8 cellular contexts compared by ENCODE assay signal in genomic region chr5:170623576-170624181, GRCh38.
DNase-seq lines count a peak whose midpoint lies in the region; ATAC-seq and TF ChIP-seq lines count a peak whose summit lies in the region.

No MANE protein-coding gene starts in this region.

- no peak overlapping the region for H3K27ac ChIP-seq in SK-N-SH (ENCODE audit: low read depth in 2 of 2, low read length in 1 of 2)

- peaks cover 2% of the 10 kb centered on the region for H3K27me3 Mint-ChIP-seq in activated T-helper 1 cell treated with anti-CD3 and anti-CD28 coated beads, Interleukin-12 subunit alpha, Interleukin-12 subunit beta, Interleukin-2, Interleukin-4 antibody, amounts not matched to agents 30 ng/mL and 10 ng/mL and 1 ng/mL, durations not matched to agents 14 hours and 24 hours and 36 hours (ENCODE audit: insufficient read depth)

- peak; percentile 83 for DNase-seq in DMS 273 (lab: John Stamatoyannopoulos, UW; ENCODE audit: unreplicated experiment)
- DNase-seq in SK-N-SH: peak; percentile 63
- peak; percentile 70 for DNase-seq in fibroblast of pulmonary artery (ENCODE audit: low read depth)
- DNase-seq in retina: peak; percentile 60
- DNase-seq in DMS79 (lab: John Stamatoyannopoulos, UW): no peak
- DNase-seq in middle frontal gyrus (ENCODE audit: extremely low spot score, low spot score): no peak
- no peak for DNase-seq in activated T-helper 1 cell treated with anti-CD3 and anti-CD28 coated beads, Interleukin-12 subunit alpha, Interleukin-12 subunit beta, Interleukin-2, Interleukin-4 antibody, amounts not matched to agents 30 ng/mL and 10 ng/mL and 1 ng/mL, durations not matched to agents 14 hours and 24 hours and 36 hours (ENCODE audit: low spot score)

- intact Hi-C loops in activated T-helper 1 cell treated with anti-CD3 and anti-CD28 coated beads, Interleukin-12 subunit alpha, Interleukin-12 subunit beta, Interleukin-2, Interleukin-4 antibody, amounts not matched to agents 30 ng/mL and 10 ng/mL and 1 ng/mL, durations not matched to agents 14 hours and 24 hours and 36 hours (cut with micrococcal nuclease): loop anchor here (1.0 to 5.0 kb wide), 3 partner anchors 19 to 396 kb away; no protein-coding TSS in a partner anchor

- H3K4me3 ChIP-seq in SK-N-SH (ENCODE audit: low read depth in 2 of 2, low read length in 1 of 2) (no peak overlapping the region; a peak in 1 of 4 replicates), fibroblast of pulmonary artery (replicated peaks; ENCODE audit: low read depth, low read length) (no peak overlapping the region)

- H3K4me1 Mint-ChIP-seq in activated T-helper 1 cell treated with anti-CD3 and anti-CD28 coated beads, Interleukin-12 subunit alpha, Interleukin-12 subunit beta, Interleukin-2, Interleukin-4 antibody, amounts not matched to agents 30 ng/mL and 10 ng/mL and 1 ng/mL, durations not matched to agents 14 hours and 24 hours and 36 hours (ENCODE audit: low read depth): no peaks in the 10 kb centered on the region

- H3K9me3 ChIP-seq in SK-N-SH: no peaks in the 10 kb centered on the region

- no peaks in the 10 kb centered on the region for H3F3A ChIP-seq in SK-N-SH (replicated peaks; ENCODE audit: insufficient read depth)

- POLR2A ChIA-PET in SK-N-SH (lab: Yijun Ruan, JAX): no interaction called here

- no peak overlapping the region for H3K9ac ChIP-seq in SK-N-SH

- H3K4me3 Mint-ChIP-seq in activated T-helper 1 cell treated with anti-CD3 and anti-CD28 coated beads, Interleukin-12 subunit alpha, Interleukin-12 subunit beta, Interleukin-2, Interleukin-4 antibody, amounts not matched to agents 30 ng/mL and 10 ng/mL and 1 ng/mL, durations not matched to agents 14 hours and 24 hours and 36 hours: no peak overlapping the region

- H3K36me3 Mint-ChIP-seq in activated T-helper 1 cell treated with anti-CD3 and anti-CD28 coated beads, Interleukin-12 subunit alpha, Interleukin-12 subunit beta, Interleukin-2, Interleukin-4 antibody, amounts not matched to agents 30 ng/mL and 10 ng/mL and 1 ng/mL, durations not matched to agents 14 hours and 24 hours and 36 hours (ENCODE audit: low read depth): no peaks in the 10 kb centered on the region

- no peak overlapping the region for H3K27ac Mint-ChIP-seq in activated T-helper 1 cell treated with anti-CD3 and anti-CD28 coated beads, Interleukin-12 subunit alpha, Interleukin-12 subunit beta, Interleukin-2, Interleukin-4 antibody, amounts not matched to agents 30 ng/mL and 10 ng/mL and 1 ng/mL, durations not matched to agents 14 hours and 24 hours and 36 hours

- TF ChIP-seq EP300 in SK-N-SH (IDR thresholded peaks at IDR 0.05; ENCODE audit: borderline replicate concordance in 1 of 2, low read depth in 1 of 2, low read length in 1 of 2): no peak

- ATAC-seq in HG03565 (IDR thresholded peaks at IDR 0.05; ENCODE audit: unreplicated experiment): peak; percentile 57

- no peaks in the 10 kb centered on the region for H3K36me3 ChIP-seq in SK-N-SH (replicated peaks in 1 of 2; ENCODE audit: control insufficient read depth in 1 of 2, insufficient read depth in 2 of 2, low read length in 1 of 2)

- no peaks in the 10 kb centered on the region for H3K9me2 ChIP-seq in SK-N-SH

- peak; percentile 89 for TF ChIP-seq RAD21 in SK-N-SH (IDR thresholded peaks at IDR 0.05; ENCODE audit: low read length)

- H3K4me2 ChIP-seq in SK-N-SH: no peak overlapping the region

- TF ChIP-seq CTCF in SK-N-SH (IDR thresholded peaks at IDR 0.05) (peak; percentile 81), fibroblast of pulmonary artery (IDR thresholded peaks at IDR 0.05; ENCODE audit: low read length, missing control alignments) (peak; percentile 75)

- CTCF ChIA-PET in SK-N-SH (lab: Yijun Ruan, JAX): interaction anchor here (0.7 to 19.5 kb wide), 20 partner anchors 10 to 397 kb away, joined by 3 to 614 read pairs (median 5); no protein-coding TSS in a partner anchor

- H3K9me3 Mint-ChIP-seq in activated T-helper 1 cell treated with anti-CD3 and anti-CD28 coated beads, Interleukin-12 subunit alpha, Interleukin-12 subunit beta, Interleukin-2, Interleukin-4 antibody, amounts not matched to agents 30 ng/mL and 10 ng/mL and 1 ng/mL, durations not matched to agents 14 hours and 24 hours and 36 hours: no peaks in the 10 kb centered on the region

- peaks cover 0 to 5% of the 10 kb centered on the region in 2 experiments; a peak in 1 of 4 replicates for H3K4me1 ChIP-seq in SK-N-SH (ENCODE audit: control insufficient read depth in 1 of 2, insufficient read depth in 2 of 2, low read depth in 1 of 2, low read length in 1 of 2)

- H4K20me1 ChIP-seq in SK-N-SH (ENCODE audit: insufficient read depth): no peaks in the 10 kb centered on the region

- H3K27me3 ChIP-seq in SK-N-SH (ENCODE audit: insufficient read depth): no peaks in the 10 kb centered on the region

- H3K79me2 ChIP-seq in SK-N-SH (ENCODE audit: insufficient read depth): no peaks in the 10 kb centered on the region

- H2AFZ ChIP-seq in SK-N-SH (ENCODE audit: low read depth): no peak overlapping the region

- 41% methylated on average over 13 of the region's 16 CpGs for WGBS in SK-N-SH (ENCODE audit: low lambda C conversion rate)

TF ChIP-seq in SK-N-SH, 30 proteins besides CTCF, POLR2A, EP300 and RAD21:
- TF ChIP-seq SMC3 (IDR thresholded peaks at IDR 0.05; ENCODE audit: low read depth, low read length): peak; percentile 93
- TF ChIP-seq GATA2 (CRISPR knock-in tag; IDR thresholded peaks at IDR 0.05): no peak

Comparison
In these comparisons a context has a peak if more than half of its experiments do, and no peak if none do; other contexts are left out.
1. DNase-seq: peak in DMS 273 (single experiment), SK-N-SH (single experiment), fibroblast of pulmonary artery (single experiment) and retina (single experiment); none in DMS79 (single experiment), middle frontal gyrus (single experiment) and activated T-helper 1 cell treated with anti-CD3 and anti-CD28 coated beads, Interleukin-12 subunit alpha, Interleukin-12 subunit beta, Interleukin-2, Interleukin-4 antibody, amounts not matched to agents 30 ng/mL and 10 ng/mL and 1 ng/mL, durations not matched to agents 14 hours and 24 hours and 36 hours (single experiment).